ENCODE assay signal across 1 cellular context in the genomic region with DNA sequence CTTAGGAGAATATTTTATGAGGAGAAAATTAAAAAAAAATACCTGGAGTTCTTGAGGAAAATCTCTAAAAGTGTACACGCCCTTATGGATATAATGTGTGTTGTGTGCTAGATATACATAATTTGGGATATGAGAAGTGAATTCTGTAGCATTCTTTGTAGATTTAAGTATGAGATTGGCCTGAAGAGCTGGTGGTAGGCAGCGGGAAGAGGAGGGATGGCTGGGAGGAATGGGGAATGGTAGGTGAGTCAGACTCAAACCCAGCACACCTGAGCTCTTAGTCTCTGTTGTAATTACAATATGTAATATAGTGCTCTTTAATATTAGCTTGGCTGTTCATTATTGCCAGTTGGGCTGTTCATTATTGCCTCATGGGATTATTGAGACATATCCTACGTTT.
TF ChIP-seq lines count a peak whose summit lies in the region.

No MANE protein-coding gene starts in this region.

TF ChIP-seq in WTC11, 78 proteins besides CTCF, POLR2A, EP300 and RAD21:
- TF ChIP-seq JAZF1 (CRISPR knock-in tag; IDR thresholded peaks at IDR 0.05): no peak
- TF ChIP-seq RORB (CRISPR knock-in tag; IDR thresholded peaks at IDR 0.05): no peak
- TF ChIP-seq, protein P1, sequence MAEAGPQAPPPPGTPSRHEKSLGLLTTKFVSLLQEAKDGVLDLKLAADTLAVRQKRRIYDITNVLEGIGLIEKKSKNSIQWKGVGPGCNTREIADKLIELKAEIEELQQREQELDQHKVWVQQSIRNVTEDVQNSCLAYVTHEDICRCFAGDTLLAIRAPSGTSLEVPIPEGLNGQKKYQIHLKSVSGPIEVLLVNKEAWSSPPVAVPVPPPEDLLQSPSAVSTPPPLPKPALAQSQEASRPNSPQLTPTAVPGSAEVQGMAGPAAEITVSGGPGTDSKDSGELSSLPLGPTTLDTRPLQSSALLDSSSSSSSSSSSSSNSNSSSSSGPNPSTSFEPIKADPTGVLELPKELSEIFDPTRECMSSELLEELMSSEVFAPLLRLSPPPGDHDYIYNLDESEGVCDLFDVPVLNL (CRISPR knock-in tag; IDR thresholded peaks at IDR 0.05; ENCODE audit: borderline replicate concordance, low read depth): no peak
- no peak for TF ChIP-seq GTF2I (CRISPR knock-in tag; conservative IDR thresholded peaks at IDR 0.05)
- no peak for TF ChIP-seq FOXJ3 (CRISPR knock-in tag; IDR thresholded peaks at IDR 0.05; ENCODE audit: borderline replicate concordance)
- no peak for TF ChIP-seq TCF7 (CRISPR knock-in tag; IDR thresholded peaks at IDR 0.05; ENCODE audit: low read depth)
